In genomic region chr4:153438916-153439756, GRCh38 we compare ENCODE assay signal across 9 cellular contexts. TPM values are rescaled to one million over a fixed set of nuclear protein-coding genes. Genes with fewer than 3 reads are reported as not detected.
DNase-seq lines count a peak whose midpoint lies in the region; ATAC-seq and TF ChIP-seq lines count a peak whose summit lies in the region.
"Had no signal": no experiment of that assay in that cellular context is flagged by ENCODE, and none has a peak within 500 bp of the region (broad histone marks: within the 10 kb centered on the region; RNA-seq: fewer than 3 reads in every experiment).

No MANE protein-coding gene starts in this region.

- BruUV-seq in A673 (replicated peaks; lab: Mats Ljungman, UMichigan): no TSS peak

- no peaks in the 10 kb centered on the region for H3K4me1 ChIP-seq in right atrium auricular region
- no peaks in the 10 kb centered on the region for H3K4me1 ChIP-seq in A673 (ENCODE audit: insufficient read depth, low read length, poor library complexity, severe bottlenecking)

- no peaks in the 10 kb centered on the region for H3K9me3 ChIP-seq in right atrium auricular region
- no peaks in the 10 kb centered on the region for H3K9me3 ChIP-seq in A673 (ENCODE audit: low read depth, low read length, poor library complexity, severe bottlenecking)

- intact Hi-C loops in A673 (cut with micrococcal nuclease; ENCODE audit: unreplicated experiment): loop anchor here (10.0 kb wide), 1 partner anchor 206 kb away; no protein-coding TSS in a partner anchor

- POLR2A ChIA-PET in A673 (lab: Charles Lee; ENCODE audit: low non-redundant PET): no interaction called here

- H3K4me3 Mint-ChIP-seq in T-helper 1 cell treated with Interleukin-12 subunit alpha and Interleukin-12 subunit beta and Interleukin-4 antibody, amounts not matched to agents 30 μg/mL and 1 μg/mL, for 36 hours: peak overlapping the region; percentile 62
- H3K4me3 Mint-ChIP-seq: brain had no signal

- TF ChIP-seq CTCF in right atrium auricular region (IDR thresholded peaks at IDR 0.05): no peak
- TF ChIP-seq CTCF in A673 (conservative IDR thresholded peaks at IDR 0.05; ENCODE audit: low read depth, low read length): no peak

- peak; percentile 63 for ATAC-seq in GM18505 (IDR thresholded peaks at IDR 0.05; ENCODE audit: unreplicated experiment)
- ATAC-seq in HG02623 (IDR thresholded peaks at IDR 0.05; ENCODE audit: unreplicated experiment): peak; percentile 71

- H3K27me3 ChIP-seq in right atrium auricular region: no peaks in the 10 kb centered on the region
- no peaks in the 10 kb centered on the region for H3K27me3 ChIP-seq in A673 (replicated peaks; ENCODE audit: insufficient read depth, low read depth, low read length, poor library complexity)

- peaks cover 3% of the 10 kb centered on the region for H3K27me3 Mint-ChIP-seq in T-helper 1 cell treated with Interleukin-12 subunit alpha and Interleukin-12 subunit beta and Interleukin-4 antibody, amounts not matched to agents 30 μg/mL and 1 μg/mL, for 36 hours (ENCODE audit: low read depth)
- H3K27me3 Mint-ChIP-seq: brain had no signal

- H3K4me3 ChIP-seq in right atrium auricular region (peak overlapping the region; percentile 9 to 21), A673 (ENCODE audit: low read depth, low read length, poor library complexity, severe bottlenecking) (no peak overlapping the region)

- TF ChIP-seq POLR2A in GM18505 (IDR thresholded peaks at IDR 0.05; ENCODE audit: borderline replicate concordance, extremely low read depth, insufficient read depth, insufficient read length): no peak

- H3K9me3 Mint-ChIP-seq in T-helper 1 cell treated with Interleukin-12 subunit alpha and Interleukin-12 subunit beta and Interleukin-4 antibody, amounts not matched to agents 30 μg/mL and 1 μg/mL, for 36 hours: no peaks in the 10 kb centered on the region

- peak overlapping the region; percentile 54 for H3K27ac Mint-ChIP-seq in T-helper 1 cell treated with Interleukin-12 subunit alpha and Interleukin-12 subunit beta and Interleukin-4 antibody, amounts not matched to agents 30 μg/mL and 1 μg/mL, for 36 hours
- H3K27ac Mint-ChIP-seq: brain had no signal

- H3K36me3 ChIP-seq in right atrium auricular region (no peaks in the 10 kb centered on the region), A673 (ENCODE audit: insufficient read depth, low read length, poor library complexity, severe bottlenecking) (no peaks in the 10 kb centered on the region)

- no peaks in the 10 kb centered on the region for H3K36me3 Mint-ChIP-seq in T-helper 1 cell treated with Interleukin-12 subunit alpha and Interleukin-12 subunit beta and Interleukin-4 antibody, amounts not matched to agents 30 μg/mL and 1 μg/mL, for 36 hours (ENCODE audit: low read depth)
- H3K36me3 Mint-ChIP-seq: brain had no signal

- peak overlapping the region; percentile 14 to 40 for H3K27ac ChIP-seq in right atrium auricular region
- no peak overlapping the region for H3K27ac ChIP-seq in A673 (ENCODE audit: low read depth, low read length, poor library complexity, severe bottlenecking)

- CTCF ChIA-PET in A673 (lab: Charles Lee): no interaction called here

- H3K4me1 Mint-ChIP-seq in T-helper 1 cell treated with Interleukin-12 subunit alpha and Interleukin-12 subunit beta and Interleukin-4 antibody, amounts not matched to agents 30 μg/mL and 1 μg/mL, for 36 hours (ENCODE audit: low read depth): peaks cover 17% of the 10 kb centered on the region

- DNase-seq in right atrium auricular region (ENCODE audit: low spot score) (no peak), occipital lobe (lab: John Stamatoyannopoulos, UW) (no peak), NCI-H510A (lab: John Stamatoyannopoulos, UW) (no peak), HUDEP-2 (lab: John Stamatoyannopoulos, UW; ENCODE audit: unreplicated experiment in 76 of 76) (no peak), A673 (ENCODE audit: low spot score) (no peak)

RNA-seq across cellular contexts. Expression of gene TMEM131L, which starts 27.0 kb away (rescaled TPM):
- 10 to 100 TPM; 10.9 to 15.4 TPM for total RNA-seq in right atrium auricular region
- total RNA-seq in occipital lobe: 48.7 TPM
- total RNA-seq in A673 (2021): 17.0 and 18.4 TPM in 2 replicates
